ENCODE assay signal across 8 cellular contexts in the genomic region with DNA sequence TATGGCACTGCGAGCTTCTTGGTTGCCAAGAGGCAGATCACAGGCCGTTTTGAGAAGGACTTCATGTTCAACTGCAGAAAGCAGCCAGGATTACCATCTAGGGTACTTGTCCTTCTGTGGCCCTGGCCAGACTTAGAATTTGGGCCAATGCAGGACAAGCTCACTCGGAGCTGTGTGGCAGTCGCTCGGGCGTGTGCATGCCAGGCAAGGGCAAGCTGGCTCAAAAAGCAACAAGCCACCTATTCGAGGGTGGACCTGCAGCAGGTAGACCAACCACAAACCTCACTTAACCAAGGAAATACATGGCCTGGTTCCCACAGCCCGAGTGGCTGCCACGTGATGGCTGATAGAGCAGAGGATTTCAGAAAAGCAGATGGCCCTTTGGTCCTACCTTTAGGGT. TPM values are rescaled to one million over a fixed set of nuclear protein-coding genes. Genes with fewer than 3 reads are reported as not detected.
"Had no signal": no experiment of that assay in that cellular context is flagged by ENCODE, and none has a peak within 500 bp of the region (broad histone marks: within the 10 kb centered on the region; RNA-seq: fewer than 3 reads in every experiment).

No MANE protein-coding gene starts in this region.

RNA-seq across cellular contexts. Expression of a gene that starts 39.3 kb away (rescaled TPM):
- total RNA-seq: PC-3, PC-9, Peyer's patch, Right ventricle myocardium inferior, Right ventricle myocardium superior, RPMI7951, SJCRH30, SJSA1 had no signal
